In genomic region chr3:150407051-150407817, GRCh38 we compare ENCODE assay signal across 8 cellular contexts. TPM values are rescaled to one million over a fixed set of nuclear protein-coding genes. Genes with fewer than 3 reads are reported as not detected.
DNase-seq lines count a peak whose midpoint lies in the region; ATAC-seq, FAIRE-seq and TF ChIP-seq lines count a peak whose summit lies in the region.

No MANE protein-coding gene starts in this region.

- H3K4me1 Mint-ChIP-seq in CD8-positive, alpha-beta memory T cell: peaks cover 23 to 28% (median 26%) of the 10 kb centered on the region in 3 donors
- H3K4me1 Mint-ChIP-seq in astrocyte (ENCODE audit: low read depth, unreplicated experiment): peaks cover 24% of the 10 kb centered on the region

- peak overlapping the region; percentile 86 to 100 (median 96) for H3K4me3 Mint-ChIP-seq in CD8-positive, alpha-beta memory T cell
- peak overlapping the region; percentile 90 for H3K4me3 Mint-ChIP-seq in astrocyte (ENCODE audit: unreplicated experiment)

- no peak for DNase-seq in CD8-positive, alpha-beta memory T cell
- peak; percentile 52 for DNase-seq in Karpas-422
- DNase-seq in astrocyte (ENCODE audit: low read depth): peak; percentile 73
- peak; percentile 31 for DNase-seq in left kidney (ENCODE audit: low read depth, low spot score)
- DNase-seq in tibial artery: peak in 1 of 2 donors; percentile 23
- no peak for DNase-seq in NCI-H345 (lab: John Stamatoyannopoulos, UW)
- no peak for DNase-seq in stimulated activated CD4-positive, alpha-beta T cell treated with anti-CD3 and anti-CD28 coated beads, Interleukin-1b, Interleukin-23, amount 100 ng/mL, for 48 hours

- H3K9me3 ChIP-seq in CD8-positive, alpha-beta memory T cell (ENCODE audit: low read length): no peaks in the 10 kb centered on the region
- H3K9me3 ChIP-seq in Karpas-422 (ENCODE audit: low read length) (no peaks in the 10 kb centered on the region), astrocyte (ENCODE audit: insufficient read depth, low read depth, low read length) (no peaks in the 10 kb centered on the region), tibial artery (no peaks in the 10 kb centered on the region)

- H3K9me3 Mint-ChIP-seq in CD8-positive, alpha-beta memory T cell: no peaks in the 10 kb centered on the region
- no peaks in the 10 kb centered on the region for H3K9me3 Mint-ChIP-seq in astrocyte (ENCODE audit: unreplicated experiment)

- ATAC-seq in GM21515 (IDR thresholded peaks at IDR 0.05; ENCODE audit: unreplicated experiment): no peak

- POLR2A ChIA-PET in CD8-positive, alpha-beta memory T cell (lab: Charles Lee): interaction anchor here (0.6 to 3.5 kb wide), 8 partner anchors 16 to 594 kb away, joined by 3 to 35 read pairs (median 5); partner anchors contain the start of genes EIF2A, PFN2, RNF13 and SELENOT

- H3K4me3 ChIP-seq in CD8-positive, alpha-beta memory T cell (ENCODE audit: low read length): peak overlapping the region; percentile 90
- H3K4me3 ChIP-seq in Karpas-422 (ENCODE audit: low read length): peak overlapping the region; percentile 93
- H3K4me3 ChIP-seq in astrocyte (ENCODE audit: insufficient read depth, low read depth, low read length): peak overlapping the region; percentile 97
- H3K4me3 ChIP-seq in tibial artery: peak overlapping the region; percentile 90 to 93

- peak overlapping the region; percentile 95 for H2AFZ ChIP-seq in Karpas-422 (ENCODE audit: low read length)
- peak overlapping the region; percentile 70 for H2AFZ ChIP-seq in astrocyte (ENCODE audit: low read depth, low read length)

- peak overlapping the region; percentile 91 for H3K27ac ChIP-seq in CD8-positive, alpha-beta memory T cell (ENCODE audit: low read depth, low read length)
- peak overlapping the region; percentile 93 for H3K27ac ChIP-seq in Karpas-422 (ENCODE audit: low read length)
- H3K27ac ChIP-seq in astrocyte (ENCODE audit: low read depth, low read length): peak overlapping the region; percentile 99
- H3K27ac ChIP-seq in tibial artery: peak overlapping the region; percentile 100

- H3K4me2 ChIP-seq in Karpas-422 (ENCODE audit: low read depth, low read length, poor library complexity, severe bottlenecking) (peak overlapping the region; percentile 98), astrocyte (ENCODE audit: low read length) (peak overlapping the region; percentile 97)

- H3K79me2 ChIP-seq in Karpas-422 (ENCODE audit: low read length) (peaks cover 32% of the 10 kb centered on the region), astrocyte (ENCODE audit: insufficient read depth, low read length) (peaks cover 46% of the 10 kb centered on the region)

- peaks cover 0 to 20% (median 0%) of the 10 kb centered on the region in 3 donors for H3K36me3 Mint-ChIP-seq in CD8-positive, alpha-beta memory T cell
- peaks cover 15% of the 10 kb centered on the region for H3K36me3 Mint-ChIP-seq in astrocyte (ENCODE audit: low read depth, unreplicated experiment)

- H3K27ac Mint-ChIP-seq in CD8-positive, alpha-beta memory T cell: peak overlapping the region; percentile 86 to 100 (median 98)
- H3K27ac Mint-ChIP-seq in astrocyte (ENCODE audit: unreplicated experiment): peak overlapping the region; percentile 100

- H3K9ac ChIP-seq in Karpas-422 (ENCODE audit: low read length) (peak overlapping the region; percentile 81), astrocyte (ENCODE audit: low read length) (peak overlapping the region; percentile 98)

- H4K20me1 ChIP-seq in Karpas-422 (ENCODE audit: insufficient read depth, low read depth, low read length) (peaks cover 30% of the 10 kb centered on the region), astrocyte (ENCODE audit: insufficient read depth, low read length) (peaks cover 34% of the 10 kb centered on the region)

- no peaks in the 10 kb centered on the region for H3K36me3 ChIP-seq in CD8-positive, alpha-beta memory T cell (ENCODE audit: insufficient read depth, low read length)
- H3K36me3 ChIP-seq in Karpas-422 (ENCODE audit: insufficient read depth, low read length): 0 out of 2 replicates have a peak, but pooled peaks cover 7% of the 10 kb centered on the region
- H3K36me3 ChIP-seq in astrocyte (ENCODE audit: insufficient read depth, low read length): no peaks in the 10 kb centered on the region
- H3K36me3 ChIP-seq in tibial artery: no peaks in the 10 kb centered on the region

- H3K9me2 ChIP-seq in Karpas-422 (replicated peaks; ENCODE audit: insufficient read depth, low read length): no peaks in the 10 kb centered on the region

- CTCF ChIA-PET in CD8-positive, alpha-beta memory T cell (lab: Charles Lee): interaction anchor here (1.8 to 4.2 kb wide), 4 partner anchors 23 to 137 kb away, joined by 5 to 29 read pairs (median 16); no protein-coding TSS in a partner anchor

- peaks cover 15% of the 10 kb centered on the region for H3K4me1 ChIP-seq in CD8-positive, alpha-beta memory T cell (ENCODE audit: insufficient read depth, low read length)
- H3K4me1 ChIP-seq in Karpas-422 (ENCODE audit: low read length) (peaks cover 11% of the 10 kb centered on the region), astrocyte (ENCODE audit: insufficient read depth, low read length) (peaks cover 6% of the 10 kb centered on the region), tibial artery (peaks cover 0 to 5% (median 0%) of the 10 kb centered on the region in 4 donors)

- no peak for TF ChIP-seq CTCF in astrocyte (IDR thresholded peaks at IDR 0.05; ENCODE audit: insufficient read depth, low read depth, low read length)
- no peak for TF ChIP-seq CTCF in tibial artery (IDR thresholded peaks at IDR 0.05)

- intact Hi-C loops in tibial artery (cut with DNase I; ENCODE audit: low total_unique reads): loop anchor here (5.0 to 10.0 kb wide), 2 partner anchors 35 to 358 kb away; partner anchors contain the start of gene SIAH2

- peaks cover 0 to 2% of the 10 kb centered on the region in 2 donors for H3K27me3 Mint-ChIP-seq in CD8-positive, alpha-beta memory T cell
- H3K27me3 Mint-ChIP-seq in astrocyte (ENCODE audit: low read depth, unreplicated experiment): no peaks in the 10 kb centered on the region

- H3K27me3 ChIP-seq in CD8-positive, alpha-beta memory T cell (ENCODE audit: insufficient read depth, low read length, poor library complexity, severe bottlenecking): no peaks in the 10 kb centered on the region
- no peaks in the 10 kb centered on the region for H3K27me3 ChIP-seq in Karpas-422 (ENCODE audit: low read length)
- H3K27me3 ChIP-seq in astrocyte (ENCODE audit: insufficient read depth, low read length): no peaks in the 10 kb centered on the region
- no peaks in the 10 kb centered on the region for H3K27me3 ChIP-seq in tibial artery

- no peak for FAIRE-seq in astrocyte (lab: Jason Lieb, UNC)

RNA-seq across cellular contexts. Expression of gene TSC22D2, which starts 0.9 kb away (rescaled TPM):
- total RNA-seq in CD8-positive, alpha-beta memory T cell: 10 to 100 TPM; 20.9 to 22.3 TPM
- 11.9 TPM for polyA plus RNA-seq in CD8-positive, alpha-beta memory T cell
- total RNA-seq in Karpas-422 (2014; rRNA removed; shearing (Covaris generic); ENCODE audit: low replicate concordance): 8.7 and 44.4 TPM in 2 replicates
- 99.4 and 116 TPM in 2 replicates for total RNA-seq in astrocyte

Comparison
In these comparisons a context has a peak if more than half of its experiments do, and no peak if none do; other contexts are left out.
1. DNase-seq: peak in Karpas-422 (single experiment), astrocyte (single experiment) and left kidney (single experiment); none in CD8-positive, alpha-beta memory T cell (0 of 5), NCI-H345 (single experiment) and stimulated activated CD4-positive, alpha-beta T cell treated with anti-CD3 and anti-CD28 coated beads, Interleukin-1b, Interleukin-23, amount 100 ng/mL, for 48 hours (single experiment).
2. Peak in every context shown above with its lines, with median percentiles within 50 percentile points of each other: H3K27ac ChIP-seq and H3K4me3 ChIP-seq.